ENCODE assay signal across 9 cellular contexts in genomic region chr1:12047120-12047876, GRCh38. TPM values are rescaled to one million over a fixed set of nuclear protein-coding genes. Genes with fewer than 3 reads are reported as not detected.
DNase-seq lines count a peak whose midpoint lies in the region; ATAC-seq lines count a peak whose summit lies in the region.
"Had no signal": no experiment of that assay in that cellular context is flagged by ENCODE, and none has a peak within 500 bp of the region (broad histone marks: within the 10 kb centered on the region; RNA-seq: fewer than 3 reads in every experiment).

No MANE protein-coding gene starts in this region.

- H3K27me3 ChIP-seq in skeletal muscle satellite cell (ENCODE audit: control insufficient read depth, insufficient read depth, low read length) = peaks cover 14% of the 10 kb centered on the region

- no peaks in the 10 kb centered on the region for H3K36me3 ChIP-seq in skeletal muscle satellite cell (ENCODE audit: insufficient read depth, low read length)

- H3K4me2 ChIP-seq in skeletal muscle satellite cell (ENCODE audit: low read length) = peak overlapping the region; percentile 42

- peaks cover 24% of the 10 kb centered on the region for H3K4me1 ChIP-seq in skeletal muscle satellite cell (ENCODE audit: control insufficient read depth, insufficient read depth, low read length)

- no peak overlapping the region for H3K9ac ChIP-seq in skeletal muscle satellite cell (ENCODE audit: low read depth, low read length)

- no peaks in the 10 kb centered on the region for H3K9me3 ChIP-seq in skeletal muscle satellite cell (replicated peaks; ENCODE audit: low read length)

- peak; percentile 56 to 58 for DNase-seq in activated CD4-positive, alpha-beta T cell treated with anti-CD3 and anti-CD28 coated beads, Interleukin-2, amount 50 U/mL, for 24 hours (ENCODE audit: low read depth in 1 of 2, low spot score in 1 of 2)
- DNase-seq in effector CD8-positive, alpha-beta T cell (lab: John Stamatoyannopoulos, UW) = no peak
- no peak for DNase-seq in H4 (ENCODE audit: low spot score)
- DNase-seq in pons (ENCODE audit: low spot score) = no peak
- DNase-seq in LoVo (ENCODE audit: low spot score) = no peak

- ATAC-seq in GM18511 (IDR thresholded peaks at IDR 0.05; ENCODE audit: unreplicated experiment) (peak; percentile 49), HG02852 (IDR thresholded peaks at IDR 0.05; ENCODE audit: unreplicated experiment) (peak; percentile 42)

- H3K4me3 ChIP-seq in skeletal muscle satellite cell (ENCODE audit: low read length) = no peak overlapping the region

RNA-seq across cellular contexts. Expression of gene TNFRSF8, which starts 15.8 kb away (rescaled TPM):
- total RNA-seq in skeletal muscle satellite cell (2012; rRNA removed) = under 0.01 and 0.44 TPM in 2 replicates
- 0.02 TPM in 1 of 2 replicates, not detected in the other for total RNA-seq in H4 (2014; rRNA removed; shearing (Covaris generic))
- total RNA-seq: endothelial cell of umbilical vein had no signal

RNA-seq across cellular contexts. Expression of gene MIIP, which starts 28.0 kb away (rescaled TPM):
- total RNA-seq in skeletal muscle satellite cell (2012; rRNA removed) = 25.1 and 30.7 TPM in 2 replicates
- 15.3 and 18.6 TPM in 2 replicates for total RNA-seq in H4 (2014; rRNA removed; shearing (Covaris generic))

Comparison
In these comparisons a context has a peak if more than half of its experiments do, and no peak if none do; other contexts are left out.
1. DNase-seq: peak in activated CD4-positive, alpha-beta T cell treated with anti-CD3 and anti-CD28 coated beads, Interleukin-2, amount 50 U/mL, for 24 hours (2 of 2); none in effector CD8-positive, alpha-beta T cell (single experiment), H4 (single experiment), pons (single experiment) and LoVo (single experiment).